In the genomic region with DNA sequence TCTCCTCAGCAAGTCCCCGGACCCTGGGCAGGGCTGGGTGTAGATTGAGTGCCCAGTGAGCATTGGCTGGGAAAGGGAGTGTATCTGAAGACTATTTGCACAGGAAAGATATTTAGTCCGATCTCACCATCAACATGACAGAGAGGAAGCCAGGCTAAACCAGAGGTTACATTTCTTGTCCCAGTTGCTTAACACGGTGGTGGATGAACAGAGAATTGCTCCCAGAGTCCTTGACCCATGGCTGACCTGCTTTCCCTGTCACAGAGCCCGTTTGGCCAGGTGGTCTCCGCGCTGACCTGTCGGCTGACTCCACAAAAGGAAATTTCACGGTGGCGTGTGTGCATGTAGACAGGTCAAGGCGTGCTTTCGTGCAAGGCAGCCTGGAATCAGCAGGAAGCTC, we compare ENCODE assay signal across 29 cellular contexts.
"Had no signal": no experiment of that assay in that cellular context is flagged by ENCODE, and none has a peak within 500 bp of the region (broad histone marks: within the 10 kb centered on the region; RNA-seq: fewer than 3 reads in every experiment).

No MANE protein-coding gene starts in this region.

- H3K4me3 ChIP-seq: cardiac muscle cell, heart left ventricle, lower lobe of right lung, mucosa of descending colon, sigmoid colon, thoracic aorta, uterus had no signal

- H3K4me3 Mint-ChIP-seq: activated naive CD8-positive, alpha-beta T cell; effector memory CD8-positive, alpha-beta T cell; immature natural killer cell; nephron; stimulated activated effector memory CD8-positive, alpha-beta T cell treated with anti-CD3 and anti-CD28 coated beads, Interleukin-12 subunit alpha, Interleukin-12 subunit beta, amount 100 ng/mL, for 72 hours; stimulated activated naive CD8-positive, alpha-beta T cell treated with anti-CD3 and anti-CD28 coated beads, Interleukin-15, Interleukin-2, amounts not matched to agents 100 ng/mL and 50 ng/mL, for 24 hours; T-cell; T-helper 2 cell treated with Interferon-gamma antibody and Interleukin-4, amounts not matched to agents 5 μg/mL and 100 μg/mL, for 36 hours had no signal

- H3K4me1 Mint-ChIP-seq: immature natural killer cell; stimulated activated effector memory CD8-positive, alpha-beta T cell treated with anti-CD3 and anti-CD28 coated beads, Interleukin-12 subunit alpha, Interleukin-12 subunit beta, amount 100 ng/mL, for 72 hours; T-cell had no signal

- H3K27me3 ChIP-seq: neutrophil, sigmoid colon, uterus had no signal

- H3K9me3 Mint-ChIP-seq: effector memory CD8-positive, alpha-beta T cell; immature natural killer cell; nephron; stimulated activated effector memory CD8-positive, alpha-beta T cell treated with anti-CD3 and anti-CD28 coated beads, Interleukin-12 subunit alpha, Interleukin-12 subunit beta, amount 100 ng/mL, for 72 hours; stimulated activated naive CD8-positive, alpha-beta T cell treated with anti-CD3 and anti-CD28 coated beads, Interleukin-15, Interleukin-2, amounts not matched to agents 100 ng/mL and 50 ng/mL, for 24 hours; T-cell; T-helper 2 cell treated with Interferon-gamma antibody and Interleukin-4, amounts not matched to agents 5 μg/mL and 100 μg/mL, for 36 hours had no signal

- DNase-seq: activated CD4-positive, alpha-beta T cell treated with anti-CD3 and anti-CD28 coated beads for 48 hours; activated CD4-positive, alpha-beta T cell treated with anti-CD3 and anti-CD28 coated beads, Interleukin-2, amount 50 U/mL, for 48 hours; activated CD8-positive, alpha-beta memory T cell treated with anti-CD3 and anti-CD28 coated beads for 24 hours; activated effector memory CD4-positive, alpha-beta T cell treated with Interleukin-2 at 50 U/mL for 16 hours; activated naive CD4-positive, alpha-beta T cell treated with Interleukin-2 at 50 U/mL for 16 hours; anterior cingulate cortex; cortex of kidney; effector memory CD8-positive, alpha-beta T cell; heart left ventricle; hypothalamus; immature natural killer cell; lower lobe of right lung; mesendoderm; mucosa of descending colon; sigmoid colon; stimulated activated CD4-positive, alpha-beta T cell treated with anti-CD3 and anti-CD28 coated beads, Interleukin-4, amount 100 ng/mL, for 24 hours; T-cell; trophoblast cell; uterus had no signal

- FAIRE-seq: small intestine had no signal

- H3K36me3 ChIP-seq: cardiac muscle cell, heart left ventricle, lower lobe of right lung, neutrophil, sigmoid colon, thoracic aorta, uterus had no signal

- H3K27ac Mint-ChIP-seq: activated naive CD8-positive, alpha-beta T cell; effector memory CD8-positive, alpha-beta T cell; immature natural killer cell; nephron; progenitor cell of endocrine pancreas; stimulated activated effector memory CD8-positive, alpha-beta T cell treated with anti-CD3 and anti-CD28 coated beads, Interleukin-12 subunit alpha, Interleukin-12 subunit beta, amount 100 ng/mL, for 72 hours; stimulated activated naive CD8-positive, alpha-beta T cell treated with anti-CD3 and anti-CD28 coated beads, Interleukin-15, Interleukin-2, amounts not matched to agents 100 ng/mL and 50 ng/mL, for 24 hours; T-cell; T-helper 2 cell treated with Interferon-gamma antibody and Interleukin-4, amounts not matched to agents 5 μg/mL and 100 μg/mL, for 36 hours had no signal

- H3K36me3 Mint-ChIP-seq: activated naive CD8-positive, alpha-beta T cell; immature natural killer cell; stimulated activated effector memory CD8-positive, alpha-beta T cell treated with anti-CD3 and anti-CD28 coated beads, Interleukin-12 subunit alpha, Interleukin-12 subunit beta, amount 100 ng/mL, for 72 hours; T-cell had no signal
